Comparison of ENCODE assay signal across 9 cellular contexts in genomic region chr13:36673838-36674326, GRCh38. TPM values are rescaled to one million over a fixed set of nuclear protein-coding genes. Genes with fewer than 3 reads are reported as not detected.
A peak's percentile ranks its signal among the peaks of the same experiment; 100 is the strongest.
DNase-seq lines count a peak whose midpoint lies in the region; ATAC-seq, FAIRE-seq and TF ChIP-seq lines count a peak whose summit lies in the region.
"Had no signal": no experiment of that assay in that cellular context is flagged by ENCODE, and none has a peak within 500 bp of the region (broad histone marks: within the 10 kb centered on the region; RNA-seq: fewer than 3 reads in every experiment).

TSS of gene SERTM1 (plus strand) at chr13:36674020. CDS start at chr13:36695079, 21,059 bp downstream.

- H3K27ac ChIP-seq in RWPE2 (ENCODE audit: poor library complexity, severe bottlenecking): no peak within 1 kb of the TSS

- BruUV-seq in Caco-2 (replicated peaks; lab: Mats Ljungman, UMichigan): no TSS peak

- H3K9me3 ChIP-seq in HAP-1: no peaks in the 10 kb centered on the region
- H3K9me3 ChIP-seq in RWPE2 (ENCODE audit: severe bottlenecking): no peaks in the 10 kb centered on the region
- H3K9me3 ChIP-seq in Caco-2: 0 out of 2 replicates have a peak, but pooled peaks cover 3% of the 10 kb centered on the region

- H3K27ac Mint-ChIP-seq in Caco-2 (ENCODE audit: unreplicated experiment): no peak within 1 kb of the TSS

- H3K4me3 Mint-ChIP-seq in Caco-2 (ENCODE audit: unreplicated experiment): no peak within 1 kb of the TSS

- no peaks in the 10 kb centered on the region for H3K4me1 Mint-ChIP-seq in Caco-2 (ENCODE audit: low read depth, unreplicated experiment)

- no peak for TF ChIP-seq POLR2A in GM18505 (IDR thresholded peaks at IDR 0.05; ENCODE audit: borderline replicate concordance, extremely low read depth, insufficient read depth, insufficient read length)

- ATAC-seq in RWPE2 (ENCODE audit: low read depth) (peak; percentile 57; the same call in 2 of the 3 replicates), left ventricle myocardium superior (peak; percentile 98), sciatic nerve (peak; percentile 80), GM18505 (IDR thresholded peaks at IDR 0.05; ENCODE audit: unreplicated experiment) (no peak)

- CTCF ChIA-PET in Caco-2 (lab: Charles Lee): no interaction called here

- peaks cover 12% of the 10 kb centered on the region for H3K27me3 Mint-ChIP-seq in Caco-2 (ENCODE audit: insufficient read depth, unreplicated experiment)

- H3K4me1 ChIP-seq in HAP-1: no peaks in the 10 kb centered on the region
- no peaks in the 10 kb centered on the region for H3K4me1 ChIP-seq in RWPE2 (ENCODE audit: insufficient read depth, poor library complexity, severe bottlenecking)
- H3K4me1 ChIP-seq in Caco-2: no peaks in the 10 kb centered on the region

- POLR2A ChIA-PET in Caco-2 (lab: Charles Lee): no interaction called here

- no peak for FAIRE-seq in GM19239 (lab: Jason Lieb, UNC)
- FAIRE-seq: bronchial epithelial cell had no signal

- no peaks in the 10 kb centered on the region for H3K36me3 Mint-ChIP-seq in Caco-2 (ENCODE audit: insufficient read depth, unreplicated experiment)

- DNase-seq in HAP-1 (ENCODE audit: low spot score in 2 of 2) (peak; percentile 67 to 83), RWPE2 (ENCODE audit: low spot score) (no peak), left ventricle myocardium superior (peak; percentile 72), sciatic nerve (ENCODE audit: low spot score) (no peak), Caco-2 (no peak), GM19239 (ENCODE audit: insufficient read length, low spot score) (no peak)
- DNase-seq in activated naive CD4-positive, alpha-beta T cell treated with anti-CD3 and anti-CD28 coated beads, Interleukin-2, amount 50 U/mL, for 16 hours: no peak

- in situ Hi-C loops in HAP-1 (cut with MboI; ENCODE audit: low sequenced_read_pairs): no loop called here

- H3K36me3 ChIP-seq in HAP-1 (replicated peaks) (no peaks in the 10 kb centered on the region), RWPE2 (ENCODE audit: low read depth) (no peaks in the 10 kb centered on the region), Caco-2 (ENCODE audit: control insufficient read depth, insufficient read depth, low read length) (no peaks in the 10 kb centered on the region)

- H3K27me3 ChIP-seq in HAP-1 (ENCODE audit: low read depth) (peaks cover 4% of the 10 kb centered on the region; the same call in 1 of the 2 replicates), RWPE2 (ENCODE audit: insufficient read depth, poor library complexity, severe bottlenecking) (peaks cover 47% of the 10 kb centered on the region), Caco-2 (replicated peaks; ENCODE audit: control insufficient read depth, insufficient read depth, low read length) (no peaks in the 10 kb centered on the region; the same call in 1 of the 2 replicates)

- H3K9me3 Mint-ChIP-seq in Caco-2 (ENCODE audit: unreplicated experiment): no peaks in the 10 kb centered on the region

- intact Hi-C loops in left ventricle myocardium superior (cut with micrococcal nuclease) (no loop called here), sciatic nerve (cut with DNase I) (no loop called here), Caco-2 (cut with micrococcal nuclease; ENCODE audit: unreplicated experiment) (no loop called here)

- no peak for TF ChIP-seq CTCF in RWPE2 (IDR thresholded peaks at IDR 0.05; ENCODE audit: poor library complexity, severe bottlenecking)
- no peak for TF ChIP-seq CTCF in Caco-2 (IDR thresholded peaks at IDR 0.05; ENCODE audit: insufficient read depth in 1 of 2, low read depth in 1 of 2, low read length in 1 of 2, severe bottlenecking in 1 of 2, unreplicated experiment in 1 of 2)

- H3K4me3 ChIP-seq in HAP-1 (peak within 1 kb of the TSS; percentile 38), RWPE2 (ENCODE audit: severe bottlenecking) (no peak within 1 kb of the TSS), Caco-2 (ENCODE audit: low read depth, low read length) (no peak within 1 kb of the TSS)

RNA-seq across cellular contexts. Expression of gene SERTM1, which starts in this region (rescaled TPM):
- total RNA-seq in left ventricle myocardium superior (3.1 TPM), sciatic nerve (1.7 TPM), Caco-2 (2022) (not detected in 2 replicates)
- total RNA-seq: bronchial epithelial cell had no signal

Comparison
In these comparisons a context has a peak if more than half of its experiments do, and no peak if none do; other contexts are left out.
1. DNase-seq: peak in HAP-1 (2 of 2) and left ventricle myocardium superior (single experiment); none in RWPE2 (single experiment), sciatic nerve (single experiment), activated naive CD4-positive, alpha-beta T cell treated with anti-CD3 and anti-CD28 coated beads, Interleukin-2, amount 50 U/mL, for 16 hours (single experiment), Caco-2 (0 of 2) and GM19239 (single experiment).